16 cellular contexts compared by ENCODE assay signal in the genomic region with DNA sequence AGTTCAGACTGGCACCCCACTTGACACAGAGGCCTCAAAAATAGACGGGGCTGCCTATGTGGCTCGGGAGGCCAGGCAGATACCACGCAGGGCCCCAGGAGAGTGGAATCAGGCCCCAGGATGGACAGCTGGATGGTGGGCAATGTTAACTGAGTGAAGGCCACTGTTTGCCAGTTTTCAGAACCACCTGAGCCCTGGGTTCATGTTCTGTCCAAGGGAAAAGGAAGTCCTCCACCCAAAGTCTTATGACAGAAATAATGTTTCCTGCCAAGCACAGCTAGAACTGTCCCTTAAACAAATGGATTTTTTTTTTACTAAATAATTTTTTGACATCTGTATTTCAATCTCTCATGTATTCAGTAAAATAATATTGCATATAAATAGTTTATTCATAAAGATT.
DNase-seq lines count a peak whose midpoint lies in the region; ATAC-seq and TF ChIP-seq lines count a peak whose summit lies in the region.
"Had no signal": no experiment of that assay in that cellular context is flagged by ENCODE, and none has a peak within 500 bp of the region (broad histone marks: within the 10 kb centered on the region; RNA-seq: fewer than 3 reads in every experiment).

No MANE protein-coding gene starts in this region.

- TF ChIP-seq CTCF in gastroesophageal sphincter (IDR thresholded peaks at IDR 0.05) (no peak), gastrocnemius medialis (IDR thresholded peaks at IDR 0.05 in 4 of 5, conservative IDR thresholded peaks at IDR 0.05 in 1 of 5) (no peak), vagina (IDR thresholded peaks at IDR 0.05) (no peak), Peyer's patch (IDR thresholded peaks at IDR 0.05) (no peak)

- ATAC-seq in left ventricle myocardium superior (peak; percentile 47), Right ventricle myocardium superior (ENCODE audit: poor library complexity) (no peak), gastroesophageal sphincter (no peak), gastrocnemius medialis (peak in 1 of 2 donors; percentile 55), GM18505 (IDR thresholded peaks at IDR 0.05; ENCODE audit: unreplicated experiment) (no peak)
- ATAC-seq: A549, GM12878, HCT116 had no signal

- in situ Hi-C loops in gastrocnemius medialis (cut with MboI; ENCODE audit: low sequenced_read_pairs in 4 of 4): no loop called here

- H3K4me1 ChIP-seq in gastroesophageal sphincter (peaks cover 0 to 3% (median 0%) of the 10 kb centered on the region in 3 donors), gastrocnemius medialis (peaks cover 0 to 5% of the 10 kb centered on the region in 2 donors), vagina (peaks cover 6% of the 10 kb centered on the region), Peyer's patch (no peaks in the 10 kb centered on the region)
- H3K4me1 ChIP-seq: A549, BE2C had no signal

- TF ChIP-seq EP300 in gastroesophageal sphincter (IDR thresholded peaks at IDR 0.05): no peak

- no peak overlapping the region for H3K4me3 ChIP-seq in gastroesophageal sphincter
- H3K4me3 ChIP-seq in gastrocnemius medialis: no peak overlapping the region
- H3K4me3 ChIP-seq in vagina: no peak overlapping the region
- H3K4me3 ChIP-seq in Peyer's patch: no peak overlapping the region
- H3K4me3 ChIP-seq: A549, GM12878, GM23248 had no signal

- H3K9me3 ChIP-seq in gastroesophageal sphincter: no peaks in the 10 kb centered on the region
- no peaks in the 10 kb centered on the region for H3K9me3 ChIP-seq in gastrocnemius medialis
- H3K9me3 ChIP-seq in vagina: no peaks in the 10 kb centered on the region
- H3K9me3 ChIP-seq in Peyer's patch: no peaks in the 10 kb centered on the region
- H3K9me3 ChIP-seq: A549, BE2C had no signal

- H3K27me3 ChIP-seq in gastroesophageal sphincter (no peaks in the 10 kb centered on the region), gastrocnemius medialis (no peaks in the 10 kb centered on the region), vagina (no peaks in the 10 kb centered on the region), Peyer's patch (no peaks in the 10 kb centered on the region)
- H3K27me3 ChIP-seq: BE2C had no signal

- H3K36me3 ChIP-seq in gastroesophageal sphincter (peaks cover 0 to 26% of the 10 kb centered on the region in 2 donors), gastrocnemius medialis (no peaks in the 10 kb centered on the region), vagina (no peaks in the 10 kb centered on the region), Peyer's patch (no peaks in the 10 kb centered on the region)
- H3K36me3 ChIP-seq: BE2C had no signal

- DNase-seq in left ventricle myocardium superior: no peak
- DNase-seq in Right ventricle myocardium superior: no peak
- DNase-seq in gastrocnemius medialis: no peak
- no peak for DNase-seq in vagina (ENCODE audit: extremely low spot score in 2 of 2)
- no peak for DNase-seq in Peyer's patch
- no peak for DNase-seq in NCI-H2171 (lab: John Stamatoyannopoulos, UW)
- DNase-seq: BE2C; CD4-positive, alpha-beta memory T cell; DMS79 had no signal

- 73% methylated on average over 2 of the region's 3 CpGs; no CpG with 5 or more reads in 1 of the 2 donors for WGBS in gastroesophageal sphincter (ENCODE audit: low coverage in 1 of 2), 2 donors

- intact Hi-C loops in left ventricle myocardium superior (cut with micrococcal nuclease) (no loop called here), Right ventricle myocardium superior (cut with DNase I) (no loop called here), gastrocnemius medialis (cut with DNase I; ENCODE audit: low total_unique reads) (no loop called here), vagina (cut with DNase I) (no loop called here)

- peak overlapping the region in 3 of 4 donors; percentile 38 to 63 (median 57) for H3K27ac ChIP-seq in gastroesophageal sphincter
- peak overlapping the region; percentile 13 to 72 (median 67) for H3K27ac ChIP-seq in gastrocnemius medialis
- H3K27ac ChIP-seq in vagina: peak overlapping the region; percentile 50
- H3K27ac ChIP-seq in Peyer's patch: peak overlapping the region in 1 of 4 donors; percentile 7
- H3K27ac ChIP-seq: A549, C4-2B had no signal

- no peak for TF ChIP-seq POLR2A in gastroesophageal sphincter (IDR thresholded peaks at IDR 0.05)
- no peak for TF ChIP-seq POLR2A in gastrocnemius medialis (IDR thresholded peaks at IDR 0.05)
- TF ChIP-seq POLR2A in vagina (IDR thresholded peaks at IDR 0.05): no peak
- no peak for TF ChIP-seq POLR2A in GM18505 (IDR thresholded peaks at IDR 0.05; ENCODE audit: borderline replicate concordance, extremely low read depth, insufficient read depth, insufficient read length)
- TF ChIP-seq POLR2A in Peyer's patch (IDR thresholded peaks at IDR 0.05): no peak
